ENCODE assay signal across 8 cellular contexts in genomic region chr9:91433180-91433579, GRCh38. TPM values are rescaled to one million over a fixed set of nuclear protein-coding genes. Genes with fewer than 3 reads are reported as not detected.
DNase-seq lines count a peak whose midpoint lies in the region; ATAC-seq, FAIRE-seq and TF ChIP-seq lines count a peak whose summit lies in the region.

No MANE protein-coding gene starts in this region.

- no peaks in the 10 kb centered on the region for H3K9me3 Mint-ChIP-seq in endodermal cell
- no peaks in the 10 kb centered on the region for H3K9me3 Mint-ChIP-seq in natural killer cell treated with Interleukin-12 subunit alpha and Interleukin-12 subunit beta and Interleukin-15 and Interleukin-18, amount 100 ng/mL, for 72 hours

- H3K4me3 ChIP-seq in ACC112 (ENCODE audit: low read depth, low read length) (peak overlapping the region; percentile 49), GM12865 (ENCODE audit: low read depth, low read length) (no peak overlapping the region), endodermal cell (ENCODE audit: low read length) (no peak overlapping the region)

- no peak overlapping the region for H3K27ac Mint-ChIP-seq in endodermal cell
- H3K27ac Mint-ChIP-seq in natural killer cell treated with Interleukin-12 subunit alpha and Interleukin-12 subunit beta and Interleukin-15 and Interleukin-18, amount 100 ng/mL, for 72 hours: no peak overlapping the region

- H3K9me3 ChIP-seq in endodermal cell (ENCODE audit: control insufficient read depth, low read length): no peaks in the 10 kb centered on the region

- H3K27me3 Mint-ChIP-seq in endodermal cell (ENCODE audit: insufficient read depth): peaks cover 15% of the 10 kb centered on the region
- H3K27me3 Mint-ChIP-seq in natural killer cell treated with Interleukin-12 subunit alpha and Interleukin-12 subunit beta and Interleukin-15 and Interleukin-18, amount 100 ng/mL, for 72 hours: peaks cover 4 to 9% of the 10 kb centered on the region in 2 donors

- DNase-seq in GM12865 (ENCODE audit: low read depth) (peak; percentile 53), RCC 7860 (ENCODE audit: low spot score) (peak; percentile 93), endodermal cell (no peak), NCI-H1092 treated with DMSO at 0.1 percent for 48 hours (lab: John Stamatoyannopoulos, UW) (no peak)
- DNase-seq in natural killer cell treated with Interleukin-12 subunit alpha and Interleukin-12 subunit beta and Interleukin-15 and Interleukin-18, amount 100 ng/mL, for 72 hours (ENCODE audit: low spot score): no peak
- no peak for DNase-seq in effector CD4-positive, alpha-beta T cell

- peaks cover 22% of the 10 kb centered on the region for H3K4me1 ChIP-seq in ACC112 (ENCODE audit: control insufficient read depth, insufficient read depth, low read length, unreplicated experiment)
- H3K4me1 ChIP-seq in endodermal cell (ENCODE audit: control insufficient read depth, insufficient read depth, low read length): no peaks in the 10 kb centered on the region

- peak overlapping the region; percentile 84 for H2AFZ ChIP-seq in ACC112 (ENCODE audit: low read length, unreplicated experiment)

- H3K79me2 ChIP-seq in ACC112 (ENCODE audit: control insufficient read depth, insufficient read depth, low read length, unreplicated experiment): no peaks in the 10 kb centered on the region

- peak; percentile 20 for TF ChIP-seq CTCF in GM12865 (IDR thresholded peaks at IDR 0.05; ENCODE audit: insufficient read depth, low read depth, low read length, missing control alignments)
- peak; percentile 43 for TF ChIP-seq CTCF in endodermal cell (conservative IDR thresholded peaks at IDR 0.05)

- WGBS in endodermal cell (ENCODE audit: insufficient coverage in 1 of 2, insufficient read length in 1 of 2), 2 experiments: 79 to 85% methylated on average over 2 of the region's 2 CpGs

- H3K27me3 ChIP-seq in ACC112 (ENCODE audit: insufficient read depth, low read length) (no peaks in the 10 kb centered on the region), endodermal cell (ENCODE audit: control insufficient read depth, insufficient read depth, low read length, poor library complexity, severe bottlenecking) (no peaks in the 10 kb centered on the region)

- peak; percentile 72 to 78 for ATAC-seq in natural killer cell treated with Interleukin-12 subunit alpha and Interleukin-12 subunit beta and Interleukin-15 and Interleukin-18, amount 100 ng/mL, for 72 hours
- no peak for ATAC-seq in GM18511 (IDR thresholded peaks at IDR 0.05; ENCODE audit: unreplicated experiment)

- FAIRE-seq in RCC 7860 (lab: Jason Lieb, UNC): peak; percentile 95

- H3K36me3 Mint-ChIP-seq in endodermal cell (ENCODE audit: low read depth): no peaks in the 10 kb centered on the region
- no peaks in the 10 kb centered on the region for H3K36me3 Mint-ChIP-seq in natural killer cell treated with Interleukin-12 subunit alpha and Interleukin-12 subunit beta and Interleukin-15 and Interleukin-18, amount 100 ng/mL, for 72 hours

- peak overlapping the region; percentile 34; the same call in 1 of the 2 replicates for H3K27ac ChIP-seq in ACC112 (ENCODE audit: low read depth, low read length)
- H3K27ac ChIP-seq in endodermal cell (ENCODE audit: low read depth, low read length): no peak overlapping the region

- no peaks in the 10 kb centered on the region for H3K4me1 Mint-ChIP-seq in endodermal cell
- H3K4me1 Mint-ChIP-seq in natural killer cell treated with Interleukin-12 subunit alpha and Interleukin-12 subunit beta and Interleukin-15 and Interleukin-18, amount 100 ng/mL, for 72 hours (ENCODE audit: low read depth in 2 of 2): peaks cover 7 to 17% of the 10 kb centered on the region in 2 donors

- H3K36me3 ChIP-seq in ACC112 (ENCODE audit: insufficient read depth, low read length) (no peaks in the 10 kb centered on the region), endodermal cell (ENCODE audit: control insufficient read depth, insufficient read depth, low read length) (no peaks in the 10 kb centered on the region)

- no peak overlapping the region for H3K9ac ChIP-seq in endodermal cell (ENCODE audit: extremely low read depth, low read length, poor library complexity, severe bottlenecking)

- H3K4me3 Mint-ChIP-seq in endodermal cell: no peak overlapping the region
- no peak overlapping the region for H3K4me3 Mint-ChIP-seq in natural killer cell treated with Interleukin-12 subunit alpha and Interleukin-12 subunit beta and Interleukin-15 and Interleukin-18, amount 100 ng/mL, for 72 hours

RNA-seq across cellular contexts. Expression of gene NFIL3, which starts 9.5 kb away (rescaled TPM):
- total RNA-seq in endodermal cell: 10 to 100 TPM; 13.5 to 17.4 TPM
- 15.9 TPM for polyA plus RNA-seq in endodermal cell (2013, experiment 1 of 2)
- 14.2 TPM for polyA plus RNA-seq in endodermal cell (2013, experiment 2 of 2)
- 10 to 100 TPM; 28.7 to 79.7 TPM for total RNA-seq in natural killer cell treated with Interleukin-12 subunit alpha and Interleukin-12 subunit beta and Interleukin-15 and Interleukin-18, amount 100 ng/mL, for 72 hours

Comparison
In these comparisons a context has a peak if more than half of its experiments do, and no peak if none do; other contexts are left out.
1. DNase-seq: peak in GM12865 (single experiment) and RCC 7860 (single experiment); none in endodermal cell (single experiment), natural killer cell treated with Interleukin-12 subunit alpha and Interleukin-12 subunit beta and Interleukin-15 and Interleukin-18, amount 100 ng/mL, for 72 hours (single experiment), NCI-H1092 treated with DMSO at 0.1 percent for 48 hours (single experiment) and effector CD4-positive, alpha-beta T cell (single experiment).